Comparison of ENCODE assay signal across 8 cellular contexts in the genomic region with DNA sequence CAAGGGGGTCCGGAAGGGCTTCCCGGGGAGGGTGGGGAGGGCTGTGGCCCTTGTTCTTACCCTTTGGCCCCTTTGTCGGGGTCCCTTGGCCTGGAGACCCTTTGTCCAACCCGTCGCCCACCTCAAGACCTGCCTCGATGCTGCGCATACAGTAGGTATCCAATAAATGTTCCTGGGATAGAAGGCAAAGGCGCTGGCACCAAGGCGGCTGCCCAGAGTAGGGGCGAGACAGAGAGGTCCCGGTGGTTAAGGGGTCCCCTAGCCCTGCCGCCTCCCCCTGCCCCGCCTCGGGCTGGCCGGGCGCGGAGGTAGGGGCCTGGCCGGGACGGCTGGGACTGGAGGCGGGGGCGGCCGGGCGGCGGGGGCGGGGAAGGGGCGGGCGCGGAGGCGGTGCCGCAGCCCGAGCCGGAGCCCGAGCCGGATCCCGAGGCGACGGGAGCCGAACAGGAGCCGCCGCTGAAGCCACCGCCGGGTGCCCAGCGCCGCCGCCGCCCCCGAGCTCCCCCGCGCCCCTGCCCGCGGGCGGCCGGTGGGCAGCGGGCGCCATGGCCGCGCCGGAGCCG.
DNase-seq lines count a peak whose midpoint lies in the region; ATAC-seq and TF ChIP-seq lines count a peak whose summit lies in the region.

A gene (plus strand): TSS at position 442 of the 563 bp plus-strand sequence. CDS start 104 bp downstream, at position 546.

- peaks cover 31% of the 10 kb centered on the region for H3K27me3 Mint-ChIP-seq in T-helper 1 cell treated with Interleukin-12 subunit alpha and Interleukin-12 subunit beta and Interleukin-4 antibody, amounts not matched to agents 30 μg/mL and 1 μg/mL, for 36 hours (ENCODE audit: low read depth)

- peak within 1 kb of the TSS; percentile 61 for H3K9ac ChIP-seq in mucosa of stomach (ENCODE audit: low read length)

- H3K4me1 ChIP-seq in mucosa of stomach (ENCODE audit: control insufficient read depth, insufficient read depth, low read length), result peaks cover 50% of the 10 kb centered on the region

- no peak for TF ChIP-seq CTCF in epithelial cell of esophagus (IDR thresholded peaks at IDR 0.05; ENCODE audit: insufficient read depth, low read depth, low read length, missing control alignments)

- no peaks in the 10 kb centered on the region for H3K9me3 Mint-ChIP-seq in T-helper 1 cell treated with Interleukin-12 subunit alpha and Interleukin-12 subunit beta and Interleukin-4 antibody, amounts not matched to agents 30 μg/mL and 1 μg/mL, for 36 hours

- H3K27ac Mint-ChIP-seq in T-helper 1 cell treated with Interleukin-12 subunit alpha and Interleukin-12 subunit beta and Interleukin-4 antibody, amounts not matched to agents 30 μg/mL and 1 μg/mL, for 36 hours, result no peak within 1 kb of the TSS

- H3K4me1 Mint-ChIP-seq in T-helper 1 cell treated with Interleukin-12 subunit alpha and Interleukin-12 subunit beta and Interleukin-4 antibody, amounts not matched to agents 30 μg/mL and 1 μg/mL, for 36 hours (ENCODE audit: low read depth), result peaks cover 2% of the 10 kb centered on the region

- no peaks in the 10 kb centered on the region for H3K36me3 Mint-ChIP-seq in T-helper 1 cell treated with Interleukin-12 subunit alpha and Interleukin-12 subunit beta and Interleukin-4 antibody, amounts not matched to agents 30 μg/mL and 1 μg/mL, for 36 hours (ENCODE audit: low read depth)

- H3K36me3 ChIP-seq in mucosa of stomach (ENCODE audit: control insufficient read depth, insufficient read depth, low read length), result peaks cover 3% of the 10 kb centered on the region

- peak; percentile 9 for DNase-seq in SIG-M5 treated with dmso at 0.1 percent for 504 hours (lab: John Stamatoyannopoulos, UW; ENCODE audit: unreplicated experiment)
- no peak for DNase-seq in SIG-M5 (lab: John Stamatoyannopoulos, UW)
- DNase-seq in epithelial cell of esophagus (ENCODE audit: low read depth), result no peak

- peak within 1 kb of the TSS; percentile 49 for H3K4me3 ChIP-seq in epithelial cell of esophagus (ENCODE audit: low read length)
- peak within 1 kb of the TSS; percentile 75 for H3K4me3 ChIP-seq in mucosa of stomach (ENCODE audit: low read length)

- ATAC-seq in GM19328 (IDR thresholded peaks at IDR 0.05; ENCODE audit: unreplicated experiment) (no peak), HG02610 (IDR thresholded peaks at IDR 0.05; ENCODE audit: unreplicated experiment) (no peak), GM21529 (IDR thresholded peaks at IDR 0.05; ENCODE audit: unreplicated experiment) (no peak)

- peak within 1 kb of the TSS; percentile 62 for H3K4me3 Mint-ChIP-seq in T-helper 1 cell treated with Interleukin-12 subunit alpha and Interleukin-12 subunit beta and Interleukin-4 antibody, amounts not matched to agents 30 μg/mL and 1 μg/mL, for 36 hours

- no peaks in the 10 kb centered on the region for H3K27me3 ChIP-seq in mucosa of stomach (ENCODE audit: control insufficient read depth, insufficient read depth, low read length)

- H3K9me3 ChIP-seq in mucosa of stomach (ENCODE audit: control insufficient read depth, low read length), result no peaks in the 10 kb centered on the region
